13 cellular contexts compared by ENCODE assay signal in genomic region chr5:132434813-132435286, GRCh38. TPM values are rescaled to one million over a fixed set of nuclear protein-coding genes. Genes with fewer than 3 reads are reported as not detected.
DNase-seq lines count a peak whose midpoint lies in the region; ATAC-seq, FAIRE-seq and TF ChIP-seq lines count a peak whose summit lies in the region.
"Had no signal": no experiment of that assay in that cellular context is flagged by ENCODE, and none has a peak within 500 bp of the region (broad histone marks: within the 10 kb centered on the region; RNA-seq: fewer than 3 reads in every experiment).

No MANE protein-coding gene starts in this region.

- no peaks in the 10 kb centered on the region for H3K27me3 ChIP-seq in CD4-positive, alpha-beta memory T cell (ENCODE audit: insufficient read depth, low read length)
- no peaks in the 10 kb centered on the region for H3K27me3 ChIP-seq in esophagus squamous epithelium
- H3K27me3 ChIP-seq: MG63 had no signal

- peaks cover 99% of the 10 kb centered on the region for H3K4me1 ChIP-seq in CD4-positive, alpha-beta memory T cell (ENCODE audit: insufficient read depth, low read length)
- peaks cover 18 to 90% (median 72%) of the 10 kb centered on the region in 3 donors for H3K4me1 ChIP-seq in esophagus squamous epithelium

- no peak overlapping the region for H3K4me3 ChIP-seq in CD4-positive, alpha-beta memory T cell (ENCODE audit: low read length in 2 of 2)
- no peak overlapping the region for H3K4me3 ChIP-seq in esophagus squamous epithelium
- H3K4me3 ChIP-seq: MG63 had no signal

- peak overlapping the region; percentile 70 to 96 (median 84) for H3K27ac Mint-ChIP-seq in CD4-positive, alpha-beta memory T cell
- peak overlapping the region; percentile 70 for H3K27ac Mint-ChIP-seq in osteocyte (ENCODE audit: unreplicated experiment)
- H3K27ac Mint-ChIP-seq: WTC11 had no signal

- H3K9me3 ChIP-seq in CD4-positive, alpha-beta memory T cell (ENCODE audit: control insufficient read depth in 1 of 2, low read length in 2 of 2) = no peaks in the 10 kb centered on the region
- H3K9me3 ChIP-seq in esophagus squamous epithelium = no peaks in the 10 kb centered on the region
- H3K9me3 ChIP-seq: MG63 had no signal

- peaks cover 43 to 59% of the 10 kb centered on the region in 2 donors for H3K36me3 Mint-ChIP-seq in CD4-positive, alpha-beta memory T cell
- H3K36me3 Mint-ChIP-seq in osteocyte (ENCODE audit: unreplicated experiment) = peaks cover 11% of the 10 kb centered on the region
- H3K36me3 Mint-ChIP-seq: WTC11 had no signal

- H3K4me1 Mint-ChIP-seq in CD4-positive, alpha-beta memory T cell = peaks cover 74 to 97% (median 88%) of the 10 kb centered on the region in 4 donors
- H3K4me1 Mint-ChIP-seq in osteocyte (ENCODE audit: unreplicated experiment) = peaks cover 65% of the 10 kb centered on the region

- FAIRE-seq in HTR-8/SVneo (lab: Jason Lieb, UNC) = peak; percentile 65

- POLR2A ChIA-PET in CD4-positive, alpha-beta memory T cell (lab: Charles Lee; ENCODE audit: partially characterized antibody) = interaction anchor here (1.4 to 19.7 kb wide), 8 partner anchors 7 to 55 kb away, joined by 3 to 494 read pairs (median 104); partner anchors contain the start of gene IRF1

- CTCF ChIA-PET in CD4-positive, alpha-beta memory T cell (lab: Charles Lee; ENCODE audit: partially characterized antibody) = interaction anchor here (1.4 to 6.5 kb wide), 5 partner anchors 7 to 56 kb away, joined by 3 to 48 read pairs (median 8); partner anchors contain the start of gene IRF1

- H3K4me3 Mint-ChIP-seq in CD4-positive, alpha-beta memory T cell = peak overlapping the region in 3 of 8 donors; percentile 68 to 78 (median 70)
- no peak overlapping the region for H3K4me3 Mint-ChIP-seq in osteocyte (ENCODE audit: unreplicated experiment)
- H3K4me3 Mint-ChIP-seq: WTC11 had no signal

- H3K27me3 Mint-ChIP-seq in CD4-positive, alpha-beta memory T cell = no peaks in the 10 kb centered on the region
- H3K27me3 Mint-ChIP-seq in osteocyte (ENCODE audit: unreplicated experiment) = no peaks in the 10 kb centered on the region

- H3K9me3 Mint-ChIP-seq in CD4-positive, alpha-beta memory T cell = peaks cover 0 to 2% (median 0%) of the 10 kb centered on the region in 8 donors
- no peaks in the 10 kb centered on the region for H3K9me3 Mint-ChIP-seq in osteocyte (ENCODE audit: unreplicated experiment)
- H3K9me3 Mint-ChIP-seq: WTC11 had no signal

- TF ChIP-seq CTCF in esophagus squamous epithelium (IDR thresholded peaks at IDR 0.05) (no peak), osteocyte (IDR thresholded peaks at IDR 0.05) (no peak)

- intact Hi-C loops in CD4-positive, alpha-beta memory T cell (cut with micrococcal nuclease) = no loop called here
- intact Hi-C loops in esophagus squamous epithelium (cut with DNase I) = no loop called here

- no peak for TF ChIP-seq POLR2A in esophagus squamous epithelium (IDR thresholded peaks at IDR 0.05)

- H3K36me3 ChIP-seq in CD4-positive, alpha-beta memory T cell (ENCODE audit: insufficient read depth, low read length) = no peaks in the 10 kb centered on the region
- peaks cover 0 to 9% (median 0%) of the 10 kb centered on the region in 3 donors for H3K36me3 ChIP-seq in esophagus squamous epithelium

- DNase-seq in CD4-positive, alpha-beta memory T cell = no peak
- DNase-seq in HTR-8/SVneo (ENCODE audit: insufficient read length, low spot score) = no peak
- DNase-seq in esophagus squamous epithelium (lab: John Stamatoyannopoulos, UW) = no peak
- DNase-seq in osteocyte (ENCODE audit: extremely low spot score, unreplicated experiment) = no peak
- no peak for DNase-seq in NCI-H446 treated with DMSO at 0.1 percent for 48 hours (lab: John Stamatoyannopoulos, UW)
- DNase-seq: HCEC 1CT, hypothalamus, MG63, NCI-H524 treated with DMSO at 0.1 percent for 48 hours, SHP77 treated with DMSO at 0.1 percent for 48 hours had no signal

- WGBS in esophagus squamous epithelium, 2 donors = 32 to 36% methylated on average over 9 of the region's 9 CpGs

- no peak overlapping the region for H3K27ac ChIP-seq in CD4-positive, alpha-beta memory T cell (ENCODE audit: low read depth, low read length)
- peak overlapping the region; percentile 18 to 74 (median 55) for H3K27ac ChIP-seq in esophagus squamous epithelium

- no peak for ATAC-seq in HG03095 (IDR thresholded peaks at IDR 0.05; ENCODE audit: unreplicated experiment)
- no peak for ATAC-seq in HG03196 (IDR thresholded peaks at IDR 0.05; ENCODE audit: unreplicated experiment)
- ATAC-seq: WTC11 had no signal

RNA-seq across cellular contexts. Expression of gene IRF1, which starts 55.7 kb away (rescaled TPM):
- 100 to 1,000 TPM; 192 to 202 TPM for total RNA-seq in CD4-positive, alpha-beta memory T cell
- polyA plus RNA-seq in CD4-positive, alpha-beta memory T cell = 100 to 1,000 TPM; 192 to 237 TPM
- total RNA-seq in esophagus squamous epithelium (10 to 100 TPM in 2 of 4 donors, 1 to 10 TPM in 2; 8.3 to 52.9 (median 13.1) TPM), osteocyte (50.2 and 58.9 TPM in 2 replicates)
